Comparison of ENCODE assay signal across 11 cellular contexts in the genomic region with DNA sequence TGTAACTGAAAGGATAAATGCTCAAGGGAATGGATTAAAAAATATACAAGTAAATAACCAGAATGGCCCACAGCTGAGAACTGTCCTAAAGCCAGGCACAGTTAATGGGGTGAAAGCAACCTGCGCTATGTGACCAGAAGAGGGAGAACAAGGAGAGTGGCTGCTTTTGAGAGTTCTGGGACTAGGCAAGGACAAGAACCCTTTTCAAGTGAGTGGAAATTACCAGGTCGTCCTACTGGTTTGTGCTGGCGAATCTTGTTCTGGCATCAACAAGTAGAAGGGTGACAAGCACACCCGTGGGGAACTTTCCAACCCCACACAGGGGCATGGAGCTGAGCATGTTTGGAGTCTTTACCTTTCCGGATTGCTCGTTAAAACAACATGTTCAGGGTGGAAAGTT.
A peak's percentile ranks its signal among the peaks of the same experiment; 100 is the strongest.
DNase-seq lines count a peak whose midpoint lies in the region; ATAC-seq, FAIRE-seq and TF ChIP-seq lines count a peak whose summit lies in the region.
"Had no signal": no experiment of that assay in that cellular context is flagged by ENCODE, and none has a peak within 500 bp of the region (broad histone marks: within the 10 kb centered on the region; RNA-seq: fewer than 3 reads in every experiment).

No MANE protein-coding gene starts in this region.

- DNase-seq in AG09319 (ENCODE audit: extremely low read depth, low read depth), result no peak
- DNase-seq in Jurkat, Clone E6-1 (ENCODE audit: low read depth, low spot score), result peak; percentile 6
- peak; percentile 29 for DNase-seq in bronchial epithelial cell (ENCODE audit: low read depth)
- DNase-seq in left lobe of liver (ENCODE audit: low spot score), result no peak
- no peak for DNase-seq in SHP77 (lab: John Stamatoyannopoulos, UW)
- no peak for DNase-seq in GM03348 (ENCODE audit: low spot score)
- DNase-seq in Ammon's horn (ENCODE audit: low spot score), result no peak
- DNase-seq: activated T-cell treated with anti-CD3 and anti-CD28 coated beads, Interleukin-2, amount 50 U/mL, for 1 hour; NCI-H1048; spleen had no signal

- ATAC-seq in left lobe of liver, result peak; percentile 70
- ATAC-seq in GM18867 (IDR thresholded peaks at IDR 0.05; ENCODE audit: unreplicated experiment), result no peak

- H3K36me3 ChIP-seq in bronchial epithelial cell (ENCODE audit: control insufficient read depth, insufficient read depth, low read length), result no peaks in the 10 kb centered on the region
- H3K36me3 ChIP-seq: spleen had no signal

- H3K27me3 ChIP-seq in bronchial epithelial cell (ENCODE audit: control insufficient read depth, insufficient read depth, low read length), result no peaks in the 10 kb centered on the region
- H3K27me3 ChIP-seq: spleen had no signal

- TF ChIP-seq CTCF in AG09319 (IDR thresholded peaks at IDR 0.05; ENCODE audit: low read depth, low read length) (peak; percentile 37), bronchial epithelial cell (IDR thresholded peaks at IDR 0.05; ENCODE audit: insufficient read depth, low read length, severe bottlenecking) (peak; percentile 37)

- H3K4me3 ChIP-seq in Jurkat, Clone E6-1 (ENCODE audit: low read length), result no peak overlapping the region
- H3K4me3 ChIP-seq in bronchial epithelial cell (ENCODE audit: low read depth, low read length), result no peak overlapping the region
- H3K4me3 ChIP-seq: spleen had no signal

- no peak for FAIRE-seq in bronchial epithelial cell (lab: Jason Lieb, UNC)

Comparison
In these comparisons a context has a peak if more than half of its experiments do, and no peak if none do; other contexts are left out.
1. DNase-seq: peak in Jurkat, Clone E6-1 (single experiment) and bronchial epithelial cell (single experiment); none in AG09319 (single experiment), left lobe of liver (single experiment), SHP77 (0 of 2), GM03348 (single experiment) and Ammon's horn (single experiment).